8 cellular contexts compared by ENCODE assay signal in genomic region chr3:8622873-8623725, GRCh38. TPM values are rescaled to one million over a fixed set of nuclear protein-coding genes. Genes with fewer than 3 reads are reported as not detected.
DNase-seq lines count a peak whose midpoint lies in the region; ATAC-seq and TF ChIP-seq lines count a peak whose summit lies in the region.

No MANE protein-coding gene starts in this region.

- H3K36me3 ChIP-seq in prostate gland = no peaks in the 10 kb centered on the region

- intact Hi-C loops in left cardiac atrium (cut with DNase I) (loop anchor here (5.0 kb wide), 1 partner anchor 181 kb away; no protein-coding TSS in a partner anchor), prostate gland (cut with DNase I) (loop anchor here (1.0 kb wide), 1 partner anchor 181 kb away; no protein-coding TSS in a partner anchor)

- no peak overlapping the region for H3K27ac Mint-ChIP-seq in activated naive CD8-positive, alpha-beta T cell treated with anti-CD3 and anti-CD28 coated beads, Interleukin-2, amount 50 U/mL, for 24 hours

- TF ChIP-seq CTCF in prostate gland (IDR thresholded peaks at IDR 0.05) = peak; percentile 66 to 90 (median 86)

- no peaks in the 10 kb centered on the region for H3K27me3 ChIP-seq in prostate gland (replicated peaks; ENCODE audit: insufficient read depth)

- no peaks in the 10 kb centered on the region for H3K36me3 Mint-ChIP-seq in activated naive CD8-positive, alpha-beta T cell treated with anti-CD3 and anti-CD28 coated beads, Interleukin-2, amount 50 U/mL, for 24 hours (ENCODE audit: low read depth)

- DNase-seq in Daoy (ENCODE audit: low read depth) (peak; percentile 67), OCI-M1 (lab: John Stamatoyannopoulos, UW) (peak; percentile 85), left cardiac atrium (peak; percentile 75), prostate gland (ENCODE audit: low spot score) (peak; percentile 66)
- peak; percentile 49 for DNase-seq in activated naive CD8-positive, alpha-beta T cell treated with anti-CD3 and anti-CD28 coated beads, Interleukin-2, amount 50 U/mL, for 24 hours

- H3K4me3 ChIP-seq in prostate gland = no peak overlapping the region

- H3K9me3 Mint-ChIP-seq in activated naive CD8-positive, alpha-beta T cell treated with anti-CD3 and anti-CD28 coated beads, Interleukin-2, amount 50 U/mL, for 24 hours = no peaks in the 10 kb centered on the region

- H3K4me1 ChIP-seq in prostate gland (replicated peaks) = no peaks in the 10 kb centered on the region

- peak overlapping the region; percentile 26 for H3K4me3 Mint-ChIP-seq in activated naive CD8-positive, alpha-beta T cell treated with anti-CD3 and anti-CD28 coated beads, Interleukin-2, amount 50 U/mL, for 24 hours

- WGBS in prostate gland = 46% methylated on average over 25 of the region's 25 CpGs

- peaks cover 4% of the 10 kb centered on the region for H3K4me1 Mint-ChIP-seq in activated naive CD8-positive, alpha-beta T cell treated with anti-CD3 and anti-CD28 coated beads, Interleukin-2, amount 50 U/mL, for 24 hours

- H3K27me3 Mint-ChIP-seq in activated naive CD8-positive, alpha-beta T cell treated with anti-CD3 and anti-CD28 coated beads, Interleukin-2, amount 50 U/mL, for 24 hours = peaks cover 7% of the 10 kb centered on the region

- no peak for TF ChIP-seq POLR2A in prostate gland (IDR thresholded peaks at IDR 0.05)

- H3K27ac ChIP-seq in prostate gland = no peak overlapping the region

- no peaks in the 10 kb centered on the region for H3K9me3 ChIP-seq in prostate gland

- ATAC-seq in GM19452 (IDR thresholded peaks at IDR 0.05; ENCODE audit: unreplicated experiment) (peak; percentile 86), HG03442 (IDR thresholded peaks at IDR 0.05; ENCODE audit: unreplicated experiment) (peak; percentile 95), left cardiac atrium (peak; percentile 90 to 91), HG03097 (IDR thresholded peaks at IDR 0.05; ENCODE audit: low FRiP score, unreplicated experiment) (no peak)
- peak; percentile 65 for ATAC-seq in activated naive CD8-positive, alpha-beta T cell treated with anti-CD3 and anti-CD28 coated beads, Interleukin-2, amount 50 U/mL, for 24 hours

RNA-seq across cellular contexts. Expression of gene SSUH2, which starts 21.5 kb away (rescaled TPM):
- 0.27 and 0.40 TPM in 2 replicates for total RNA-seq in Daoy (2014; rRNA removed; shearing (Covaris generic))
- total RNA-seq in left cardiac atrium = under 1 TPM; 0.71 to 0.91 TPM
- total RNA-seq in prostate gland = 1 to 10 TPM in 1 of 2 donors, under 1 TPM in 1; 0.27 to 2.6 TPM
